Comparison of ENCODE assay signal across 15 cellular contexts in the genomic region with DNA sequence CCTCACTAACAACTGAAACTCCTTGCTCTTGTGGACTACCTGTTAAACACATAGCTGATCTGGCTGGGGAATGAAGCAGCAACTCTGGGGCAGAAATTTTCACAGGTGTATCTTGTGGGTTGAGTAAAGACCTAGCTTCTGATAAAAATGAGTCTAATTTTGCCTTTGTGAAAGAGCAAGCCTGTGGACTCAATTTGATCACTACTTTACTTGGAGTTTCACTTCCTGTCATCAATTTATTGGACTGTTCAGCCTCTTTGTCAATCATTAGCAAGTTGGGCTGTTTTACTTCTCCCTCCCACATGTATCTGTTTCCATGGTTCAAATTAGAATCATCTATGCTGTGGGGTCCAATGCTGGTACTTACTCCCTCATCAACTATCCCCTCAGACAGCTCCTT. TPM values are rescaled to one million over a fixed set of nuclear protein-coding genes. Genes with fewer than 3 reads are reported as not detected.
DNase-seq lines count a peak whose midpoint lies in the region; ATAC-seq and TF ChIP-seq lines count a peak whose summit lies in the region.
"Had no signal": no experiment of that assay in that cellular context is flagged by ENCODE, and none has a peak within 500 bp of the region (broad histone marks: within the 10 kb centered on the region; RNA-seq: fewer than 3 reads in every experiment).

No MANE protein-coding gene starts in this region.

- no peaks in the 10 kb centered on the region for H3K27me3 ChIP-seq in foreskin keratinocyte
- H3K27me3 ChIP-seq in body of pancreas, result no peaks in the 10 kb centered on the region
- H3K27me3 ChIP-seq in psoas muscle (ENCODE audit: insufficient read depth in 3 of 3, low read length in 2 of 3), result no peaks in the 10 kb centered on the region
- H3K27me3 ChIP-seq: uterus had no signal

- intact Hi-C loops in activated B cell treated with CpG ODN at 0.5 μM for 24 hours (cut with micrococcal nuclease) (no loop called here), body of pancreas (cut with DNase I) (loop anchor here (10.0 kb wide), 1 partner anchor 83 kb away; no protein-coding TSS in a partner anchor), psoas muscle (cut with DNase I) (loop anchor here in 1 of 2 donors (10.0 kb wide), 1 partner anchor 433 kb away; no protein-coding TSS in a partner anchor)

- H3K27ac Mint-ChIP-seq in activated B cell treated with CpG ODN at 0.5 μM for 24 hours, result peak overlapping the region; percentile 78
- H3K27ac Mint-ChIP-seq: nephron had no signal

- TF ChIP-seq CTCF in GM13976 (IDR thresholded peaks at IDR 0.05; ENCODE audit: borderline replicate concordance, control extremely low read depth, extremely low read depth, insufficient read depth, missing control alignments) (no peak), activated B cell treated with CpG ODN at 0.5 μM for 24 hours (IDR thresholded peaks at IDR 0.05) (no peak), foreskin keratinocyte (conservative IDR thresholded peaks at IDR 0.05) (no peak), body of pancreas (IDR thresholded peaks at IDR 0.05) (no peak), psoas muscle (IDR thresholded peaks at IDR 0.05) (no peak)

- in situ Hi-C loops in GM13976 (cut with MboI; ENCODE audit: low sequenced_read_pairs, unreplicated experiment), result no loop called here

- H3K4me3 ChIP-seq in body of pancreas (no peak overlapping the region), psoas muscle (no peak overlapping the region)
- H3K4me3 ChIP-seq: uterus had no signal

- TF ChIP-seq POLR2A in body of pancreas (IDR thresholded peaks at IDR 0.05), result no peak

- H3K9me3 ChIP-seq in body of pancreas (no peaks in the 10 kb centered on the region), psoas muscle (no peaks in the 10 kb centered on the region)
- H3K9me3 ChIP-seq: uterus had no signal

- H3K36me3 ChIP-seq in body of pancreas (replicated peaks in 1 of 2; ENCODE audit: insufficient read depth in 1 of 2, low read depth in 2 of 2), result peaks cover 0 to 21% of the 10 kb centered on the region in 2 donors
- peaks cover 12 to 73% of the 10 kb centered on the region in 2 donors for H3K36me3 ChIP-seq in psoas muscle (ENCODE audit: insufficient read depth in 1 of 2, low read depth in 1 of 2)
- H3K36me3 ChIP-seq: uterus had no signal

- CTCF ChIA-PET in activated B cell treated with CpG ODN at 0.5 μM for 24 hours (lab: Charles Lee), result interaction anchor here (1.1 to 7.4 kb wide), 4 partner anchors 20 to 167 kb away, joined by 3 to 52 read pairs (median 4); a partner anchor contains a TSS

- ATAC-seq in GM19395 (IDR thresholded peaks at IDR 0.05; ENCODE audit: unreplicated experiment) (peak; percentile 61), HG02981 (IDR thresholded peaks at IDR 0.05; ENCODE audit: unreplicated experiment) (peak; percentile 42), activated B cell treated with CpG ODN at 0.5 μM for 24 hours (ENCODE audit: low read depth) (peak; percentile 45), foreskin keratinocyte (no peak), body of pancreas (no peak), psoas muscle (no peak)

- peak overlapping the region; percentile 33 for H3K4me3 Mint-ChIP-seq in activated B cell treated with CpG ODN at 0.5 μM for 24 hours
- H3K4me3 Mint-ChIP-seq: nephron had no signal

- H3K9me3 Mint-ChIP-seq in activated B cell treated with CpG ODN at 0.5 μM for 24 hours, result no peaks in the 10 kb centered on the region
- H3K9me3 Mint-ChIP-seq: nephron had no signal

- POLR2A ChIA-PET in activated B cell treated with CpG ODN at 0.5 μM for 24 hours (lab: Charles Lee), result interaction anchor here (0.9 to 5.7 kb wide), 12 partner anchors 12 to 409 kb away, joined by 3 to 39 read pairs (median 8); a partner anchor contains a TSS

- peaks cover 52% of the 10 kb centered on the region for H3K4me1 Mint-ChIP-seq in activated B cell treated with CpG ODN at 0.5 μM for 24 hours

- no peaks in the 10 kb centered on the region for H3K27me3 Mint-ChIP-seq in activated B cell treated with CpG ODN at 0.5 μM for 24 hours

- peaks cover 84% of the 10 kb centered on the region for H3K36me3 Mint-ChIP-seq in activated B cell treated with CpG ODN at 0.5 μM for 24 hours (ENCODE audit: low read depth)

- no peaks in the 10 kb centered on the region for H3K4me1 ChIP-seq in foreskin keratinocyte
- H3K4me1 ChIP-seq in body of pancreas, result peaks cover 18% of the 10 kb centered on the region
- H3K4me1 ChIP-seq in psoas muscle, result peaks cover 8% of the 10 kb centered on the region
- H3K4me1 ChIP-seq: uterus had no signal

- no peak overlapping the region for H3K27ac ChIP-seq in foreskin keratinocyte
- no peak overlapping the region for H3K27ac ChIP-seq in body of pancreas
- H3K27ac ChIP-seq in psoas muscle, result no peak overlapping the region
- H3K27ac ChIP-seq: uterus had no signal

- DNase-seq in GM13976 (ENCODE audit: low spot score) (peak; percentile 29), activated B cell treated with CpG ODN at 0.5 μM for 24 hours (no peak), foreskin keratinocyte (no peak), NK-92 (lab: John Stamatoyannopoulos, UW; ENCODE audit: unreplicated experiment) (no peak), body of pancreas (no peak), psoas muscle (no peak)
- DNase-seq: activated T-cell treated with anti-CD3 and anti-CD28 coated beads, Interleukin-2, amount 50 U/mL, for 1 hour; KBM-7; RPMI8226; small intestine; uterus had no signal

RNA-seq across cellular contexts. Expression of a gene that starts 29.6 kb away (rescaled TPM):
- total RNA-seq in activated B cell treated with CpG ODN at 0.5 μM for 24 hours, result 42.2 and 49.9 TPM in 2 replicates
- 0.25 TPM in 1 of 2 replicates, not detected in the other for total RNA-seq in foreskin keratinocyte
- polyA plus RNA-seq in foreskin keratinocyte, result 0.25 and 0.37 TPM in 2 replicates
- not detected for total RNA-seq in body of pancreas
- total RNA-seq in psoas muscle, result under 1 TPM in 1 of 4 donors, not detected in 3; 0.47 TPM
- polyA plus RNA-seq in psoas muscle, result under 1 TPM; 0.05 to 0.15 (median 0.09) TPM

RNA-seq across cellular contexts. Expression of a gene that starts 31.2 kb away (rescaled TPM):
- 135 and 159 TPM in 2 replicates for total RNA-seq in activated B cell treated with CpG ODN at 0.5 μM for 24 hours
- 18.8 and 19.2 TPM in 2 replicates for total RNA-seq in foreskin keratinocyte
- 4.9 and 5.7 TPM in 2 replicates for polyA plus RNA-seq in foreskin keratinocyte
- total RNA-seq in body of pancreas, result 10 to 100 TPM; 14.0 to 14.5 TPM
- total RNA-seq in psoas muscle, result 10 to 100 TPM in 1 of 4 donors, 1 to 10 TPM in 3; 7.7 to 14.3 (median 9.5) TPM
- 10 to 100 TPM in 1 of 3 donors, 1 to 10 TPM in 2; 3.4 to 12.4 (median 4.5) TPM for polyA plus RNA-seq in psoas muscle

RNA-seq across cellular contexts. Expression of a gene that starts 40.2 kb away (rescaled TPM):
- total RNA-seq in activated B cell treated with CpG ODN at 0.5 μM for 24 hours, result not detected in 2 replicates
- total RNA-seq in foreskin keratinocyte, result not detected in 2 replicates
- not detected in 2 replicates for polyA plus RNA-seq in foreskin keratinocyte
- not detected for total RNA-seq in body of pancreas
- not detected for total RNA-seq in psoas muscle
- not detected for polyA plus RNA-seq in psoas muscle
- total RNA-seq: chondrocyte, uterus had no signal

Comparison
In these comparisons a context has a peak if more than half of its experiments do, and no peak if none do; other contexts are left out.
1. ATAC-seq: peak in GM19395 (single experiment), HG02981 (single experiment) and activated B cell treated with CpG ODN at 0.5 μM for 24 hours (single experiment); none in foreskin keratinocyte (single experiment), body of pancreas (single experiment) and psoas muscle (0 of 4).
2. RNA of a gene that starts 29.6 kb away (total RNA-seq): 42.2 to 49.9 TPM in activated B cell treated with CpG ODN at 0.5 μM for 24 hours; not detected in body of pancreas, 0.25 TPM in foreskin keratinocyte and 0.47 TPM in psoas muscle; every median in the first group is over 10 times any median in the second.